Comparison of ENCODE assay signal across 1 cellular context in genomic region chr19:40444181-40445005, GRCh38.
TF ChIP-seq lines count a peak whose summit lies in the region.

Gene SERTAD3, minus strand, starts transcription at chr19:40444335. Its CDS starts 2,255 bp downstream, at chr19:40442080.

TF ChIP-seq in A549, 52 proteins besides CTCF, POLR2A, EP300 and RAD21 (continued from another document):
- TF ChIP-seq PHF8 (IDR thresholded peaks at IDR 0.05; ENCODE audit: borderline replicate concordance, low read depth) = peak; percentile 76
- TF ChIP-seq POLR2AphosphoS2 (conservative IDR thresholded peaks at IDR 0.05; ENCODE audit: low read length) = 0 out of 2 replicates have a peak, but pooled peaks have one; percentile 78
- TF ChIP-seq SMC3 (IDR thresholded peaks at IDR 0.05) = peak; percentile 74
- TF ChIP-seq EHMT2 (IDR thresholded peaks at IDR 0.05; ENCODE audit: low read depth) = no peak
- TF ChIP-seq FOSL2 (IDR thresholded peaks at IDR 0.05) = no peak
- TF ChIP-seq FOSL2 (CRISPR knock-in tag; IDR thresholded peaks at IDR 0.05) = no peak
